ENCODE assay signal across 22 cellular contexts in genomic region chr5:2711446-2712425, GRCh38. TPM values are rescaled to one million over a fixed set of nuclear protein-coding genes. Genes with fewer than 3 reads are reported as not detected.
"Had no signal": no experiment of that assay in that cellular context is flagged by ENCODE, and none has a peak within 500 bp of the region (broad histone marks: within the 10 kb centered on the region; RNA-seq: fewer than 3 reads in every experiment).

No MANE protein-coding gene starts in this region.

- H3K36me3 Mint-ChIP-seq: naive thymus-derived CD8-positive, alpha-beta T cell; stimulated activated memory B cell treated with anti-CD40 and anti-IgM and Interleukin-4, amounts not matched to agents 10 μg/mL and 1 μg/mL and 100 μg/mL, for 72 hours; type B pancreatic cell had no signal

- H3K27me3 ChIP-seq: foreskin keratinocyte, left lung, testis had no signal

- H3K4me1 ChIP-seq: esophagus muscularis mucosa, foreskin keratinocyte, gastroesophageal sphincter, heart left ventricle, left lung, psoas muscle, spleen, testis, tibial artery had no signal

- H3K9me3 ChIP-seq: esophagus muscularis mucosa, gastroesophageal sphincter, heart left ventricle, left lung, psoas muscle, spleen, testis, tibial artery had no signal

- H3K27me3 Mint-ChIP-seq: stimulated activated memory B cell treated with anti-CD40 and anti-IgM and Interleukin-4, amounts not matched to agents 10 μg/mL and 1 μg/mL and 100 μg/mL, for 72 hours had no signal

- H3K27ac Mint-ChIP-seq: stimulated activated memory B cell treated with anti-CD40 and anti-IgM and Interleukin-4, amounts not matched to agents 10 μg/mL and 1 μg/mL and 100 μg/mL, for 72 hours; type B pancreatic cell had no signal

- DNase-seq: effector memory CD4-positive, alpha-beta T cell; foreskin keratinocyte; heart left ventricle; hippocampal formation; left cardiac atrium; left lung; mesenchymal stem cell; naive thymus-derived CD8-positive, alpha-beta T cell; psoas muscle; right cardiac atrium; spleen; stimulated activated CD4-positive, alpha-beta T cell treated with anti-CD3 and anti-CD28 coated beads, Interleukin-4, amount 100 ng/mL, for 4 hours; stimulated activated naive CD8-positive, alpha-beta T cell treated with anti-CD3 and anti-CD28 coated beads, Interleukin-15, Interleukin-2, amounts not matched to agents 100 U/mL and 50 U/mL, for 24 hours; substantia nigra; testis; tibial artery had no signal

- H3K4me1 Mint-ChIP-seq: naive thymus-derived CD8-positive, alpha-beta T cell; stimulated activated memory B cell treated with anti-CD40 and anti-IgM and Interleukin-4, amounts not matched to agents 10 μg/mL and 1 μg/mL and 100 μg/mL, for 72 hours had no signal

- H3K4me3 ChIP-seq: esophagus muscularis mucosa, gastroesophageal sphincter, heart left ventricle, left lung, psoas muscle, skin epidermis, spleen, testis, tibial artery had no signal

- H3K36me3 ChIP-seq: esophagus muscularis mucosa, gastroesophageal sphincter, heart left ventricle, left lung, spleen, tibial artery had no signal

- H3K4me3 Mint-ChIP-seq: naive thymus-derived CD8-positive, alpha-beta T cell; stimulated activated memory B cell treated with anti-CD40 and anti-IgM and Interleukin-4, amounts not matched to agents 10 μg/mL and 1 μg/mL and 100 μg/mL, for 72 hours; type B pancreatic cell had no signal

- H3K9me3 Mint-ChIP-seq: type B pancreatic cell had no signal

- H3K27ac ChIP-seq: esophagus muscularis mucosa, foreskin keratinocyte, gastroesophageal sphincter, heart left ventricle, left lung, psoas muscle, skin epidermis, spleen, testis, tibial artery had no signal

RNA-seq across cellular contexts. Expression of gene IRX2, which starts 39.7 kb away (rescaled TPM):
- total RNA-seq: endothelial cell of umbilical vein; naive thymus-derived CD8-positive, alpha-beta T cell had no signal
